8 cellular contexts compared by ENCODE assay signal in the genomic region with DNA sequence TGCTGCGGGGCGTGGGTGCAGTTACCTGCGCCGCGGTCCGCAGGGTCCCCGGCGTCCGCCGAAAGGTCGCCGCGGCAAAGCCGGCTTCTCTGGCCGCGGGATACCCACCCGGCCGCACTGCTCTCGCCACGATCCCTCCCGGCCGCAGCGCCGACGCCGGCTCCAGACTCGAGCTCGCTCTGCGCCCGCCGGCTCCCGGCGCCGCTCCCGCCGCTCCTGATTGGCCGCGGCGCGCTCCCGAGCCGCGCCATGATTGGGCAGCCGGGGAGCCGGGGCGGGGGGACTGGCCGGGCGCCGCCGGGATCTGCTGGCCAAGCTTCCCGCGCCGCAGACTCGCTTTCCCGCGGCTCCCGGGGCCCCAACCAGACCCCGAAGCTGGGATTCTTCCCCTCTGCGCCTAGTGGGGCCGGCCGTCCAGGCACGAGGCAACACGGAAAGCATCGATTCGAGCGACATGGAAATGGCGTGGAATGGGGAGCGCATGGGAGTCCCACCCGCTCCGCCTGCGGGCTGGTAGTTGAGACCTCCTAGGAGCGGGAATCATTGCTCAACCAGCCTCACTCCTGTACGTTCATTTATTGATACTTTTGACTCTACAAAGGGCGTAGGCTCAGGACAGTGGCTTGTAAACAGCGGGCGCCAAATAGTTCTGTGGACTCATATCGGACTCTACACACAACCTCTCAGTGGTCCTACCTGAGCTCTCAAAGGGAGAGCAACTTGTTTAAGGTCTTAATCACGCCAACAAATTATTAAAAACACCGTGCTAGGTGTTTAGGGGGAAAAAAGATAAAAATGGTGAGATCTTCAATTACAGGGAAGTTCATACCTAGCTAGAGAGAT. TPM values are rescaled to one million over a fixed set of nuclear protein-coding genes. Genes with fewer than 3 reads are reported as not detected.
A peak's percentile ranks its signal among the peaks of the same experiment; 100 is the strongest.
DNase-seq lines count a peak whose midpoint lies in the region; ATAC-seq and TF ChIP-seq lines count a peak whose summit lies in the region.

No MANE protein-coding gene starts in this region.

- peak overlapping the region; percentile 97 for H3K4me2 ChIP-seq in HCT116 (ENCODE audit: low read length)
- H3K4me2 ChIP-seq in MM.1S (ENCODE audit: low read depth, low read length), result peak overlapping the region; percentile 82

- no peaks in the 10 kb centered on the region for H4K20me1 ChIP-seq in HCT116 (ENCODE audit: insufficient read depth)
- no peaks in the 10 kb centered on the region for H4K20me1 ChIP-seq in MM.1S (ENCODE audit: insufficient read depth, low read length)

- H3K9me2 ChIP-seq in HCT116 (ENCODE audit: insufficient read depth) (no peaks in the 10 kb centered on the region), MM.1S (replicated peaks; ENCODE audit: insufficient read depth, low read length) (no peaks in the 10 kb centered on the region)

- BruUV-seq in HCT116 (replicated peaks; lab: Mats Ljungman, UMichigan), result no TSS peak
- BruUV-seq in MCF 10A (replicated peaks; lab: Mats Ljungman, UMichigan), result no TSS peak

- no peaks in the 10 kb centered on the region for H3K9me3 ChIP-seq in HCT116 (ENCODE audit: control insufficient read depth in 1 of 2, insufficient read depth in 1 of 2, low read depth in 1 of 2, low read length in 2 of 2)
- H3K9me3 ChIP-seq in MM.1S (replicated peaks; ENCODE audit: insufficient read depth, low read length), result no peaks in the 10 kb centered on the region

- H3K36me3 ChIP-seq in HCT116 (ENCODE audit: control insufficient read depth in 1 of 2, insufficient read depth in 2 of 2, low read length in 2 of 2) (no peaks in the 10 kb centered on the region), MM.1S (replicated peaks; ENCODE audit: insufficient read depth, low read length) (no peaks in the 10 kb centered on the region)

- peaks cover 67% of the 10 kb centered on the region for H3K27me3 Mint-ChIP-seq in T-helper 2 cell treated with Interferon-gamma antibody and Interleukin-4, amounts not matched to agents 5 μg/mL and 100 μg/mL, for 36 hours (ENCODE audit: low read depth)
- no peaks in the 10 kb centered on the region for H3K27me3 Mint-ChIP-seq in MCF 10A (ENCODE audit: insufficient read depth, unreplicated experiment)

- POLR2A ChIA-PET in HCT116 (lab: Charles Lee) (interaction anchor here (0.7 to 1.0 kb wide), 4 partner anchors 40 to 217 kb away, joined by 3 read pairs; a partner anchor contains a TSS), MCF 10A (lab: Yijun Ruan, JAX) (interaction anchor here (0.6 to 6.6 kb wide), 21 partner anchors 8 to 218 kb away, joined by 3 to 78 read pairs (median 5); a partner anchor contains a TSS)

- H3K4me3 Mint-ChIP-seq in T-helper 2 cell treated with Interferon-gamma antibody and Interleukin-4, amounts not matched to agents 5 μg/mL and 100 μg/mL, for 36 hours, result peak overlapping the region; percentile 66
- peak overlapping the region; percentile 70 for H3K4me3 Mint-ChIP-seq in MCF 10A (ENCODE audit: unreplicated experiment)

- ATAC-seq in HCT116, result peak; percentile 96

- H3K4me1 Mint-ChIP-seq in T-helper 2 cell treated with Interferon-gamma antibody and Interleukin-4, amounts not matched to agents 5 μg/mL and 100 μg/mL, for 36 hours (ENCODE audit: low read depth), result peaks cover 7% of the 10 kb centered on the region
- peaks cover 10% of the 10 kb centered on the region for H3K4me1 Mint-ChIP-seq in MCF 10A (ENCODE audit: insufficient read depth, unreplicated experiment)

- no peaks in the 10 kb centered on the region for H3K36me3 Mint-ChIP-seq in T-helper 2 cell treated with Interferon-gamma antibody and Interleukin-4, amounts not matched to agents 5 μg/mL and 100 μg/mL, for 36 hours (ENCODE audit: low read depth)
- H3K36me3 Mint-ChIP-seq in MCF 10A (ENCODE audit: insufficient read depth, unreplicated experiment), result no peaks in the 10 kb centered on the region

- H3K4me1 ChIP-seq in HCT116 (ENCODE audit: control insufficient read depth in 1 of 2, insufficient read depth in 2 of 2, low read length in 2 of 2), result peaks cover 9 to 16% of the 10 kb centered on the region in 2 experiments; a peak in 3 of 4 replicates
- 0 out of 2 replicates have a peak, but pooled peaks cover 3% of the 10 kb centered on the region for H3K4me1 ChIP-seq in MM.1S (ENCODE audit: low read length)

- DNase-seq in GDM1 (lab: John Stamatoyannopoulos, UW) (peak; percentile 80), HCT116 (ENCODE audit: low read depth, low spot score) (peak; percentile 21), MM.1S (peak; percentile 54), MCF 10A (ENCODE audit: unreplicated experiment) (peak; percentile 81), renal cortical epithelial cell (ENCODE audit: low read depth) (peak; percentile 35), HCEC 1CT (no peak)
- DNase-seq in T-helper 2 cell treated with Interferon-gamma antibody and Interleukin-4, amounts not matched to agents 5 μg/mL and 100 μg/mL, for 36 hours (ENCODE audit: low spot score), result peak; percentile 46

- H3K79me2 ChIP-seq in HCT116 (ENCODE audit: insufficient read depth, low read length) (no peaks in the 10 kb centered on the region), MM.1S (ENCODE audit: low read length) (peaks cover 3% of the 10 kb centered on the region; the same call in 1 of the 2 replicates)

- H2AFZ ChIP-seq in HCT116 (ENCODE audit: low read depth, low read length, poor library complexity, severe bottlenecking) (peak overlapping the region; percentile 90), MM.1S (ENCODE audit: low read length) (peak overlapping the region; percentile 56)

- H3K27me3 ChIP-seq in HCT116 (ENCODE audit: insufficient read depth, low read length) (peaks cover 48% of the 10 kb centered on the region), MM.1S (replicated peaks; ENCODE audit: insufficient read depth, low read length) (no peaks in the 10 kb centered on the region)

- CTCF ChIA-PET in HCT116 (lab: Charles Lee), result interaction anchor here (1.5 kb wide), 2 partner anchors 17 to 167 kb away, joined by 7 to 11 read pairs; no protein-coding TSS in a partner anchor
- CTCF ChIA-PET in MCF 10A (lab: Yijun Ruan, JAX), result interaction anchor here (0.6 to 6.9 kb wide), 10 partner anchors 13 to 166 kb away, joined by 3 to 37 read pairs (median 4); no protein-coding TSS in a partner anchor

- peak overlapping the region; percentile 45 to 59 for H3K4me3 ChIP-seq in HCT116 (replicated peaks in 1 of 2; ENCODE audit: low read depth in 1 of 2, low read length in 2 of 2)
- peak overlapping the region; percentile 44; the same call in 1 of the 2 replicates for H3K4me3 ChIP-seq in MM.1S (ENCODE audit: low read length)
- peak overlapping the region; percentile 83 for H3K4me3 ChIP-seq in iPS-11a (ENCODE audit: low read depth, low read length)

- no peak overlapping the region for H3K27ac ChIP-seq in HCT116 (ENCODE audit: low read depth, low read length)
- no peak overlapping the region for H3K27ac ChIP-seq in MM.1S (ENCODE audit: low read length)

- no peaks in the 10 kb centered on the region for H3F3A ChIP-seq in MM.1S (ENCODE audit: insufficient read depth, low read length)

- no peak for TF ChIP-seq RAD21 in HCT116 (IDR thresholded peaks at IDR 0.05; ENCODE audit: low read depth)

- H3K9me3 Mint-ChIP-seq in T-helper 2 cell treated with Interferon-gamma antibody and Interleukin-4, amounts not matched to agents 5 μg/mL and 100 μg/mL, for 36 hours, result no peaks in the 10 kb centered on the region
- H3K9me3 Mint-ChIP-seq in MCF 10A (ENCODE audit: unreplicated experiment), result no peaks in the 10 kb centered on the region

- H3K27ac Mint-ChIP-seq in T-helper 2 cell treated with Interferon-gamma antibody and Interleukin-4, amounts not matched to agents 5 μg/mL and 100 μg/mL, for 36 hours, result no peak overlapping the region
- no peak overlapping the region for H3K27ac Mint-ChIP-seq in MCF 10A (ENCODE audit: low read depth, unreplicated experiment)

- RAD21 ChIA-PET in HCT116 (lab: Charles Lee; ENCODE audit: low non-redundant PET in 1 of 2, low total read pairs in 2 of 2, uncharacterized antibody in 2 of 2, unreplicated experiment in 2 of 2), result no interaction called here

- intact Hi-C loops in HCT116 (cut with micrococcal nuclease), result no loop called here
- intact Hi-C loops in MCF 10A (cut with micrococcal nuclease), result loop anchor here (5.0 to 10.0 kb wide), 2 partner anchors 72 to 114 kb away; no protein-coding TSS in a partner anchor

- TF ChIP-seq CTCF in HCT116 (IDR thresholded peaks at IDR 0.05 in 2 of 3, conservative IDR thresholded peaks at IDR 0.05 in 1 of 3; ENCODE audit: borderline replicate concordance in 1 of 3, insufficient read depth in 1 of 3, low read depth in 2 of 3, low read length in 2 of 3), result no peak
- no peak for TF ChIP-seq CTCF in MM.1S (IDR thresholded peaks at IDR 0.05; ENCODE audit: low read length)
- no peak for TF ChIP-seq CTCF in MCF 10A (IDR thresholded peaks at IDR 0.05; ENCODE audit: unreplicated experiment)

- 0 out of 2 replicates have a peak overlapping the region, but pooled peaks have one; percentile 7 for H3K9ac ChIP-seq in HCT116 (ENCODE audit: low read length)
- H3K9ac ChIP-seq in MM.1S (ENCODE audit: low read length), result no peak overlapping the region

- TF ChIP-seq POLR2A in HCT116 (IDR thresholded peaks at IDR 0.05; ENCODE audit: borderline replicate concordance, extremely low read depth, insufficient read depth, insufficient read length), result no peak

TF ChIP-seq in HCT116, 20 proteins besides CTCF, POLR2A, EP300 and RAD21 (continues in another document):
- TF ChIP-seq, protein P1, sequence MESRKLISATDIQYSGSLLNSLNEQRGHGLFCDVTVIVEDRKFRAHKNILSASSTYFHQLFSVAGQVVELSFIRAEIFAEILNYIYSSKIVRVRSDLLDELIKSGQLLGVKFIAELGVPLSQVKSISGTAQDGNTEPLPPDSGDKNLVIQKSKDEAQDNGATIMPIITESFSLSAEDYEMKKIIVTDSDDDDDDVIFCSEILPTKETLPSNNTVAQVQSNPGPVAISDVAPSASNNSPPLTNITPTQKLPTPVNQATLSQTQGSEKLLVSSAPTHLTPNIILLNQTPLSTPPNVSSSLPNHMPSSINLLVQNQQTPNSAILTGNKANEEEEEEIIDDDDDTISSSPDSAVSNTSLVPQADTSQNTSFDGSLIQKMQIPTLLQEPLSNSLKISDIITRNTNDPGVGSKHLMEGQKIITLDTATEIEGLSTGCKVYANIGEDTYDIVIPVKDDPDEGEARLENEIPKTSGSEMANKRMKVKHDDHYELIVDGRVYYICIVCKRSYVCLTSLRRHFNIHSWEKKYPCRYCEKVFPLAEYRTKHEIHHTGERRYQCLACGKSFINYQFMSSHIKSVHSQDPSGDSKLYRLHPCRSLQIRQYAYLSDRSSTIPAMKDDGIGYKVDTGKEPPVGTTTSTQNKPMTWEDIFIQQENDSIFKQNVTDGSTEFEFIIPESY (IDR thresholded peaks at IDR 0.05; ENCODE audit: extremely low read depth, insufficient replicate concordance, low read length), result no peak

RNA-seq across cellular contexts. Expression of a gene that starts 36.4 kb away (rescaled TPM):
- total RNA-seq in HCT116 (2021; ENCODE audit: unreplicated experiment) (4.1 TPM), MCF 10A (2022) (20.9 and 23.5 TPM in 2 replicates), renal cortical epithelial cell (9.9 and 91.9 TPM in 2 replicates)
- 0.51 and 0.77 TPM in 2 replicates for polyA plus RNA-seq in HCT116 (2012)
